Comparison of ENCODE assay signal across 20 cellular contexts in the genomic region with DNA sequence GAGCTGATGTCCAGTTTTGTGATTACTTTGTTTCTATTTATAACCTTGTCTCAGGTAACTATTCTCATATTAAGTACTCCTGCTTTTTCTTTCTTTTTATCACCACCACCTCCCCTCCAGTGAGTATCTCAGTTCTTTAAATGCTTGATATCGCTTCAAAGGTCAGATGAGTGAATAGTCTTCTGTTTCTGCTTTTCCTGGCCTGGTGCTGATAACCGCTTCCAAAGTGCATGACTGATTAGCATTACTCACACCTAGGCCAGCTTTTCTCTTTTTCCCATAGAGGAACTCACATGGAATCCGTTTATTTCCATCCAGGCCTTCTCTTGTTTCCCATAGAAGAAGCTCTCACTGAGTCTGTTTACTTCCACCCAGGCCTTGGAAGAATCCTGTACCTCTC.
"Had no signal": no experiment of that assay in that cellular context is flagged by ENCODE, and none has a peak within 500 bp of the region (broad histone marks: within the 10 kb centered on the region; RNA-seq: fewer than 3 reads in every experiment).

No MANE protein-coding gene starts in this region.

- H3K9me3 Mint-ChIP-seq: activated B cell treated with CpG ODN at 0.5 μM for 24 hours; activated CD4-positive, alpha-beta memory T cell treated with anti-CD3 and anti-CD28 coated beads for 36 hours; activated naive CD8-positive, alpha-beta T cell treated with anti-CD3 and anti-CD28 coated beads for 36 hours; activated T-helper 1 cell treated with anti-CD3 and anti-CD28 coated beads, Interleukin-12 subunit alpha, Interleukin-12 subunit beta, Interleukin-2, Interleukin-4 antibody, amounts not matched to agents 30 ng/mL and 10 ng/mL and 1 ng/mL, durations not matched to agents 14 hours and 24 hours and 36 hours; stimulated activated memory B cell treated with anti-CD40 and anti-IgM and Interleukin-4, amounts not matched to agents 10 μg/mL and 1 μg/mL and 100 μg/mL, for 72 hours had no signal

- H3K27ac Mint-ChIP-seq: activated B cell treated with CpG ODN at 0.5 μM for 24 hours; activated CD4-positive, alpha-beta memory T cell treated with anti-CD3 and anti-CD28 coated beads for 36 hours; activated naive CD8-positive, alpha-beta T cell treated with anti-CD3 and anti-CD28 coated beads for 36 hours; activated T-helper 1 cell treated with anti-CD3 and anti-CD28 coated beads, Interleukin-12 subunit alpha, Interleukin-12 subunit beta, Interleukin-2, Interleukin-4 antibody, amounts not matched to agents 30 ng/mL and 10 ng/mL and 1 ng/mL, durations not matched to agents 14 hours and 24 hours and 36 hours had no signal

- H3K36me3 ChIP-seq: cardiac muscle cell, thoracic aorta had no signal

- H3K36me3 Mint-ChIP-seq: activated CD4-positive, alpha-beta memory T cell treated with anti-CD3 and anti-CD28 coated beads for 36 hours; activated naive CD8-positive, alpha-beta T cell treated with anti-CD3 and anti-CD28 coated beads for 36 hours had no signal

- H3K4me3 ChIP-seq: cardiac muscle cell, left lung, thoracic aorta had no signal

- ATAC-seq: left lung; sciatic nerve; stimulated activated memory B cell treated with anti-CD40 and anti-IgM and Interleukin-4, amounts not matched to agents 10 μg/mL and 1 μg/mL and 100 μg/mL, for 72 hours had no signal

- H3K27ac ChIP-seq: cardiac muscle cell, epithelial cell of prostate, left lung, thoracic aorta had no signal

- H3K4me3 Mint-ChIP-seq: activated B cell treated with CpG ODN at 0.5 μM for 24 hours; activated CD4-positive, alpha-beta memory T cell treated with anti-CD3 and anti-CD28 coated beads for 36 hours; activated naive CD8-positive, alpha-beta T cell treated with anti-CD3 and anti-CD28 coated beads for 36 hours; activated T-helper 1 cell treated with anti-CD3 and anti-CD28 coated beads, Interleukin-12 subunit alpha, Interleukin-12 subunit beta, Interleukin-2, Interleukin-4 antibody, amounts not matched to agents 30 ng/mL and 10 ng/mL and 1 ng/mL, durations not matched to agents 14 hours and 24 hours and 36 hours; stimulated activated memory B cell treated with anti-CD40 and anti-IgM and Interleukin-4, amounts not matched to agents 10 μg/mL and 1 μg/mL and 100 μg/mL, for 72 hours had no signal

- DNase-seq: activated B cell treated with CpG ODN at 0.5 μM for 24 hours; activated CD4-positive, alpha-beta memory T cell treated with anti-CD3 and anti-CD28 coated beads for 36 hours; activated CD4-positive, alpha-beta T cell treated with anti-CD3 and anti-CD28 coated beads for 4 hours; activated naive CD8-positive, alpha-beta T cell treated with anti-CD3 and anti-CD28 coated beads for 36 hours; activated T-cell treated with anti-CD3 and anti-CD28 coated beads for 4 hours; amniotic stem cell; foreskin melanocyte; head of caudate nucleus; kidney; left lung; mammary epithelial cell; occipital lobe; stimulated activated CD4-positive, alpha-beta T cell treated with anti-CD3 and anti-CD28 coated beads, Interleukin-4, amount 100 ng/mL, for 4 hours; T-helper 2 cell had no signal

- H3K27me3 ChIP-seq: cardiac muscle cell, left lung had no signal

- H3K9me3 ChIP-seq: left lung, thoracic aorta had no signal
